13 cellular contexts compared by ENCODE assay signal in the genomic region with DNA sequence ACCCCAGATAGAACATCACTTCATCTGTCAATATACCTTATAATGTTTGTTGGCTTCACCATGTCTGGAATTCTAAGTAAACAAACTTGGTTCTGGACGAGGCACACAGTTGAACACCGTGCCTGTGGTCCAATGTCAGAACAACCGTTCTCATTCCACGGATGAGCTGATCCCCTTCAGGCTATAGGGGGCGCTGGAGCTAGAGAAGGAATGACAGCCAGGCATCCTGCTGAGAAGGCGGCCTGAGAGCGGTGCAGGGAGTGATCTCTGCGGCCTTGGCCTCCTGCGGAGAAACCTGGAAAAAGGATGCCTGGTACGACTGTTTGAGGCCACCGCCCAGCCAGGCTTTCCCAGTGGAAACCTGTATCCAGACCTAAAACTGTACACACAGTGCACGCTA. TPM values are rescaled to one million over a fixed set of nuclear protein-coding genes. Genes with fewer than 3 reads are reported as not detected.
A peak's percentile ranks its signal among the peaks of the same experiment; 100 is the strongest.
DNase-seq lines count a peak whose midpoint lies in the region; ATAC-seq and TF ChIP-seq lines count a peak whose summit lies in the region.
"Had no signal": no experiment of that assay in that cellular context is flagged by ENCODE, and none has a peak within 500 bp of the region (broad histone marks: within the 10 kb centered on the region; RNA-seq: fewer than 3 reads in every experiment).

No MANE protein-coding gene starts in this region.

- no peaks in the 10 kb centered on the region for H4K20me1 ChIP-seq in BLaER1 treated with 17β-estradiol and CSF1 and Interleukin-3, amounts not matched to agents 10 nM and 100 nM

- ATAC-seq in omental fat pad (ENCODE audit: low FRiP score) = no peak

- in situ Hi-C loops in astrocyte of the spinal cord (cut with HindIII; ENCODE audit: low sequenced_read_pairs) = no loop called here

- H3K4me1 ChIP-seq in BLaER1 treated with 17β-estradiol and CSF1 and Interleukin-3, amounts not matched to agents 10 nM and 100 nM = peaks cover 0 to 79% (median 26%) of the 10 kb centered on the region in 10 experiments; a peak in 17 of 20 replicates
- H3K4me1 ChIP-seq in iPS-15b (ENCODE audit: control insufficient read depth, insufficient read depth, low read length) = peaks cover 15% of the 10 kb centered on the region
- H3K4me1 ChIP-seq: prostate gland had no signal

- H3K4me2 ChIP-seq in BLaER1 treated with 17β-estradiol and CSF1 and Interleukin-3, amounts not matched to agents 10 nM and 100 nM = peak overlapping the region in 10 of 11 experiments; percentile 4 to 91 (median 66); a peak in 18 of 22 replicates

- H3K9ac ChIP-seq in BLaER1 treated with 17β-estradiol and CSF1 and Interleukin-3, amounts not matched to agents 10 nM and 100 nM = peak overlapping the region in 2 of 11 experiments; percentile 59 to 60; a peak in 6 of 22 replicates
- no peak overlapping the region for H3K9ac ChIP-seq in iPS-15b (ENCODE audit: low read depth, low read length)

- H3K4me3 ChIP-seq in BLaER1 treated with 17β-estradiol and CSF1 and Interleukin-3, amounts not matched to agents 10 nM and 100 nM = peak overlapping the region in 1 of 10 experiments; percentile 33; a peak in 2 of 20 replicates
- H3K4me3 ChIP-seq in HFF-Myc (replicated peaks; ENCODE audit: low read depth, low read length) (no peak overlapping the region), astrocyte of the spinal cord (ENCODE audit: low read depth, low read length) (no peak overlapping the region), iPS-15b (ENCODE audit: low read depth, low read length) (peak overlapping the region; percentile 20)
- H3K4me3 ChIP-seq: lung, prostate gland had no signal

- TF ChIP-seq CTCF in HFF-Myc (IDR thresholded peaks at IDR 0.05; ENCODE audit: low read depth, low read length, missing control alignments) (peak; percentile 26), astrocyte of the spinal cord (IDR thresholded peaks at IDR 0.05; ENCODE audit: low read depth, low read length) (peak; percentile 34), omental fat pad (IDR thresholded peaks at IDR 0.05) (no peak)

- peaks cover 0 to 10% (median 3%) of the 10 kb centered on the region in 11 experiments; a peak in 1 of 22 replicates for H3K9me3 ChIP-seq in BLaER1 treated with 17β-estradiol and CSF1 and Interleukin-3, amounts not matched to agents 10 nM and 100 nM (replicated peaks in 1 of 11)
- H3K9me3 ChIP-seq in iPS-15b (ENCODE audit: control insufficient read depth, insufficient read depth, low read length) = no peaks in the 10 kb centered on the region
- H3K9me3 ChIP-seq: prostate gland had no signal

- H3K27me3 ChIP-seq in BLaER1 treated with 17β-estradiol and CSF1 and Interleukin-3, amounts not matched to agents 10 nM and 100 nM = no peaks in the 10 kb centered on the region
- no peaks in the 10 kb centered on the region for H3K27me3 ChIP-seq in iPS-15b (ENCODE audit: control insufficient read depth, insufficient read depth, low read length)

- H3K36me3 ChIP-seq in BLaER1 treated with 17β-estradiol and CSF1 and Interleukin-3, amounts not matched to agents 10 nM and 100 nM = no peaks in the 10 kb centered on the region
- no peaks in the 10 kb centered on the region for H3K36me3 ChIP-seq in iPS-15b (ENCODE audit: control insufficient read depth, insufficient read depth, low read length)
- H3K36me3 ChIP-seq: prostate gland had no signal

- DNase-seq in HFF-Myc (ENCODE audit: extremely low read depth, low read depth) (no peak), astrocyte of the spinal cord (ENCODE audit: low read depth, low spot score) (no peak), NCI-H226 (no peak), omental fat pad (ENCODE audit: low spot score) (no peak)
- no peak for DNase-seq in stimulated activated CD4-positive, alpha-beta T cell treated with anti-CD3 and anti-CD28 coated beads, Interleukin-2, amount 100 ng/mL, for 48 hours
- no peak for DNase-seq in stimulated activated CD8-positive, alpha-beta memory T cell treated with anti-CD3 and anti-CD28 coated beads, Interleukin-4, amount 100 ng/mL, for 48 hours
- DNase-seq: NK-92 treated with Interleukin-12 subunit alpha and Interleukin-12 subunit beta, amount 100 ng/mL, for 24 hours; stimulated activated CD4-positive, alpha-beta T cell treated with anti-CD3 and anti-CD28 coated beads, Interleukin-4, amount 100 ng/mL, for 4 hours; T1000 had no signal

- peak overlapping the region in 7 of 11 experiments; percentile 27 to 79 (median 61); a peak in 13 of 22 replicates for H3K27ac ChIP-seq in BLaER1 treated with 17β-estradiol and CSF1 and Interleukin-3, amounts not matched to agents 10 nM and 100 nM
- H3K27ac ChIP-seq: prostate gland had no signal

RNA-seq across cellular contexts. Expression of a gene that starts 48.7 kb away (rescaled TPM):
- 10 to 100 TPM; 10.7 to 20.9 (median 11.9) TPM for total RNA-seq in omental fat pad

Comparison
In these comparisons a context has a peak if more than half of its experiments do, and no peak if none do; other contexts are left out.
1. CTCF ChIP-seq: peak in HFF-Myc (single experiment) and astrocyte of the spinal cord (single experiment); none in omental fat pad (0 of 3).